ENCODE assay signal across 8 cellular contexts in the genomic region with DNA sequence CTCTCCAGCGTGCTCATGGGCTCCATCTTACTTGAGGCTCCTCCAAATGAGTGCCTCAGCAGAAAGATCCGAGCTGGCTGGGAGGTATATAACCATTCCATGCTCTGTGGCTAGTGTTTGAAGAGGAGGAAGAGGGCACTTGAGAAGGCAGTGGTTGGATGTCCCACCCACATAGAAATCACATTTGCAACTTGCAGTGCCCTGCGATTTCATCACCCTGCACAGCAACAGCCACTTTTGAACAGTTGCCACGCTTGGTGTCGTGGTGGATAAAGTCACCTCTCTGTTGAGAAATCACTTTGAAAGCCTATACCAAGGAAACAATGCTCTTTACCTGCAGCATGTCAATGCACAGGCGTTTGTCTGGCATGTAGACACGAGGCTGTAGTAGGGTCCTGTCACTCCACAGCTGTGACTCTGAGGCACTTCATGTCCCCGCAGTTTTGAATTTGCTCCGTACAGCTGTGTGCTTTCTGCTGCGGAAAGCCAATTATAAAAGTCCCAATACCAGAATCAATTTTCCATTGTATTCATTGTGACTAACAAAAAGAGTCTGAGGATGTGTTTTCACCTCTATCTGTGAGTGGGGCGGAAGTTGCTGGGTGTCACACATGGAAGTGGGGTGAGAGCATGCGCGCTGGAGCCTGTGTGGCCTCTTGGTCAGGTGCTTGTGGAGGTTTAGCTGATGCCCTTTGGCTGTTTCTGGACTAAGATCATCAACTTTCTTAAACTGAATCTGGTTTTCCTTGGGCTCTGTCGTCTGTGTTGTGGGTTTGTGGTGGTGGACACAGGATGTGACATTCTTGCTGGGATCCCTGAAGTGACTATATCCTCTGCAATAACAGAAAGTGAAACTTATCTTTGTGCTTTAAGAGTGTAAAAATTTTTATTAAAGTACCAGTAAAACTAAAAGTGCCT. TPM values are rescaled to one million over a fixed set of nuclear protein-coding genes. Genes with fewer than 3 reads are reported as not detected.
DNase-seq lines count a peak whose midpoint lies in the region; ATAC-seq, FAIRE-seq and TF ChIP-seq lines count a peak whose summit lies in the region.

No MANE protein-coding gene starts in this region.

- H3K27ac Mint-ChIP-seq in activated CD4-positive, alpha-beta memory T cell treated with anti-CD3 and anti-CD28 coated beads, Interleukin-2, amount 10 ng/mL, durations not matched to agents 7 days and 5 days: peak overlapping the region; percentile 99

- H3K4me3 ChIP-seq in osteoblast (ENCODE audit: insufficient read depth, low read length): peak overlapping the region; percentile 50
- H3K4me3 ChIP-seq in thymus (ENCODE audit: low read length): peak overlapping the region; percentile 26

- no peak for TF ChIP-seq CTCF in osteoblast (IDR thresholded peaks at IDR 0.05; ENCODE audit: extremely low read depth, low read depth, low read length)

- peaks cover 32% of the 10 kb centered on the region for H3K79me2 ChIP-seq in osteoblast (ENCODE audit: insufficient read depth, low read length)

- peaks cover 48% of the 10 kb centered on the region for H3K36me3 Mint-ChIP-seq in activated CD4-positive, alpha-beta memory T cell treated with anti-CD3 and anti-CD28 coated beads, Interleukin-2, amount 10 ng/mL, durations not matched to agents 7 days and 5 days (ENCODE audit: low read depth)

- WGBS in thymus: 61% methylated on average over 14 of the region's 14 CpGs

- peak overlapping the region; percentile 59 for H3K4me2 ChIP-seq in osteoblast (ENCODE audit: insufficient read depth, low read length)

- CTCF ChIA-PET in activated CD4-positive, alpha-beta memory T cell treated with anti-CD3 and anti-CD28 coated beads, Interleukin-2, amount 10 ng/mL, durations not matched to agents 7 days and 5 days (lab: Charles Lee): interaction anchor here (1.3 to 1.6 kb wide), 2 partner anchors 53 kb away, joined by 6 to 7 read pairs; no protein-coding TSS in a partner anchor

- H3K27me3 ChIP-seq in osteoblast (ENCODE audit: insufficient read depth, low read length) (no peaks in the 10 kb centered on the region), thymus (ENCODE audit: control insufficient read depth, insufficient read depth) (no peaks in the 10 kb centered on the region)

- peak overlapping the region; percentile 9 for H2AFZ ChIP-seq in osteoblast (ENCODE audit: low read length)

- H3K9me3 ChIP-seq in osteoblast (ENCODE audit: low read depth, low read length): no peaks in the 10 kb centered on the region
- no peaks in the 10 kb centered on the region for H3K9me3 ChIP-seq in thymus (ENCODE audit: control insufficient read depth)

- H3K4me1 Mint-ChIP-seq in activated CD4-positive, alpha-beta memory T cell treated with anti-CD3 and anti-CD28 coated beads, Interleukin-2, amount 10 ng/mL, durations not matched to agents 7 days and 5 days: peaks cover 58% of the 10 kb centered on the region

- H3K9me3 Mint-ChIP-seq in activated CD4-positive, alpha-beta memory T cell treated with anti-CD3 and anti-CD28 coated beads, Interleukin-2, amount 10 ng/mL, durations not matched to agents 7 days and 5 days: no peaks in the 10 kb centered on the region

- peak overlapping the region; percentile 88 for H3K27ac ChIP-seq in epithelial cell of prostate
- H3K27ac ChIP-seq in osteoblast (ENCODE audit: low read depth, low read length): no peak overlapping the region
- H3K27ac ChIP-seq in thymus (ENCODE audit: low read depth): peak overlapping the region; percentile 84

- H4K20me1 ChIP-seq in osteoblast (ENCODE audit: insufficient read depth, low read length): peaks cover 3% of the 10 kb centered on the region

- peak; percentile 47 for DNase-seq in EH (ENCODE audit: low read depth)
- peak; percentile 62 for DNase-seq in M059J (ENCODE audit: low read depth)
- peak; percentile 82 for DNase-seq in activated CD4-positive, alpha-beta memory T cell treated with anti-CD3 and anti-CD28 coated beads, Interleukin-2, amount 10 ng/mL, durations not matched to agents 7 days and 5 days
- DNase-seq in epithelial cell of prostate (ENCODE audit: low read depth, low spot score): no peak
- DNase-seq in osteoblast (ENCODE audit: insufficient read length, low spot score, missing footprints): no peak
- no peak for DNase-seq in HTR-8/SVneo (ENCODE audit: insufficient read length, low spot score)

- peaks cover 4% of the 10 kb centered on the region for H3K27me3 Mint-ChIP-seq in activated CD4-positive, alpha-beta memory T cell treated with anti-CD3 and anti-CD28 coated beads, Interleukin-2, amount 10 ng/mL, durations not matched to agents 7 days and 5 days

- H3K36me3 ChIP-seq in osteoblast (ENCODE audit: insufficient read depth, low read length) (peaks cover 25% of the 10 kb centered on the region), thymus (ENCODE audit: control insufficient read depth, insufficient read depth) (peaks cover 16% of the 10 kb centered on the region)

- peak overlapping the region; percentile 85 for H3K4me3 Mint-ChIP-seq in activated CD4-positive, alpha-beta memory T cell treated with anti-CD3 and anti-CD28 coated beads, Interleukin-2, amount 10 ng/mL, durations not matched to agents 7 days and 5 days

- ATAC-seq in GM21723 (IDR thresholded peaks at IDR 0.05; ENCODE audit: unreplicated experiment): peak; percentile 45

- H3K4me1 ChIP-seq in osteoblast (ENCODE audit: insufficient read depth, low read length) (peaks cover 24% of the 10 kb centered on the region), thymus (ENCODE audit: control insufficient read depth, insufficient read depth, low read length) (peaks cover 19% of the 10 kb centered on the region)

- FAIRE-seq in HTR-8/SVneo (lab: Jason Lieb, UNC): no peak

- POLR2A ChIA-PET in activated CD4-positive, alpha-beta memory T cell treated with anti-CD3 and anti-CD28 coated beads, Interleukin-2, amount 10 ng/mL, durations not matched to agents 7 days and 5 days (lab: Charles Lee): interaction anchor here (0.7 to 5.2 kb wide), 6 partner anchors 12 to 416 kb away, joined by 3 to 22 read pairs (median 4); partner anchors contain the start of gene ZNF407

RNA-seq across cellular contexts. Expression of gene CNDP2, which starts 2.8 kb away (rescaled TPM):
- total RNA-seq in M059J (2014; rRNA removed; shearing (Covaris generic)): 25.9 and 31.9 TPM in 2 replicates
- total RNA-seq in activated CD4-positive, alpha-beta memory T cell treated with anti-CD3 and anti-CD28 coated beads, Interleukin-2, amount 10 ng/mL, durations not matched to agents 7 days and 5 days: 100 to 1,000 TPM; 141 to 143 TPM
- 25.3 and 27.7 TPM in 2 replicates for total RNA-seq in osteoblast
- 129 TPM for polyA plus RNA-seq in thymus

RNA-seq across cellular contexts. Expression of gene CNDP1, which starts 35.3 kb away (rescaled TPM):
- not detected in 2 replicates for total RNA-seq in M059J (2014; rRNA removed; shearing (Covaris generic))
- not detected for total RNA-seq in activated CD4-positive, alpha-beta memory T cell treated with anti-CD3 and anti-CD28 coated beads, Interleukin-2, amount 10 ng/mL, durations not matched to agents 7 days and 5 days
- total RNA-seq in osteoblast: not detected in 2 replicates
- 0.64 TPM for polyA plus RNA-seq in thymus

RNA-seq across cellular contexts. Expression of gene DIPK1C, which starts 41.9 kb away (rescaled TPM):
- not detected in 2 replicates for total RNA-seq in M059J (2014; rRNA removed; shearing (Covaris generic))
- total RNA-seq in activated CD4-positive, alpha-beta memory T cell treated with anti-CD3 and anti-CD28 coated beads, Interleukin-2, amount 10 ng/mL, durations not matched to agents 7 days and 5 days: not detected
- not detected in 2 replicates for total RNA-seq in osteoblast
- 26.4 TPM for polyA plus RNA-seq in thymus

Comparison
In these comparisons a context has a peak if more than half of its experiments do, and no peak if none do; other contexts are left out.
1. DNase-seq: peak in EH (single experiment), M059J (single experiment) and activated CD4-positive, alpha-beta memory T cell treated with anti-CD3 and anti-CD28 coated beads, Interleukin-2, amount 10 ng/mL, durations not matched to agents 7 days and 5 days (single experiment); none in epithelial cell of prostate (single experiment), osteoblast (single experiment) and HTR-8/SVneo (single experiment).